In genomic region chr7:159048656-159049055, GRCh38 we compare ENCODE assay signal across 15 cellular contexts.
DNase-seq lines count a peak whose midpoint lies in the region; ATAC-seq and TF ChIP-seq lines count a peak whose summit lies in the region.
"Had no signal": no experiment of that assay in that cellular context is flagged by ENCODE, and none has a peak within 500 bp of the region (broad histone marks: within the 10 kb centered on the region; RNA-seq: fewer than 3 reads in every experiment).

No MANE protein-coding gene starts in this region.

- H3K4me1 Mint-ChIP-seq in activated CD8-positive, alpha-beta memory T cell treated with anti-CD3 and anti-CD28 coated beads, Interleukin-2, amount 10 ng/mL, durations not matched to agents 7 days and 5 days, result peaks cover 15% of the 10 kb centered on the region
- peaks cover 6% of the 10 kb centered on the region for H3K4me1 Mint-ChIP-seq in CD8-positive, alpha-beta T cell (ENCODE audit: low read depth)
- H3K4me1 Mint-ChIP-seq: B cell; CD14-positive monocyte; CD8-positive, alpha-beta memory T cell had no signal

- no peak overlapping the region for H3K4me3 Mint-ChIP-seq in activated CD8-positive, alpha-beta memory T cell treated with anti-CD3 and anti-CD28 coated beads, Interleukin-2, amount 10 ng/mL, durations not matched to agents 7 days and 5 days
- H3K4me3 Mint-ChIP-seq in CD8-positive, alpha-beta T cell, result no peak overlapping the region
- H3K4me3 Mint-ChIP-seq: B cell; CD14-positive monocyte; CD8-positive, alpha-beta memory T cell had no signal

- POLR2A ChIA-PET in CD8-positive, alpha-beta T cell (lab: Charles Lee), result no interaction called here

- H3K9me3 ChIP-seq in colonic mucosa, result no peaks in the 10 kb centered on the region
- H3K9me3 ChIP-seq in spleen, result peaks cover 0 to 20% (median 5%) of the 10 kb centered on the region in 8 donors
- no peaks in the 10 kb centered on the region for H3K9me3 ChIP-seq in CD8-positive, alpha-beta T cell (ENCODE audit: low read length)
- H3K9me3 ChIP-seq: Caco-2 had no signal

- peak overlapping the region; percentile 85 for H3K4me2 ChIP-seq in KMS-11

- CTCF ChIA-PET in activated CD8-positive, alpha-beta memory T cell treated with anti-CD3 and anti-CD28 coated beads, Interleukin-2, amount 10 ng/mL, durations not matched to agents 7 days and 5 days (lab: Charles Lee), result no interaction called here
- CTCF ChIA-PET in CD8-positive, alpha-beta T cell (lab: Charles Lee), result no interaction called here

- peaks cover 72% of the 10 kb centered on the region for H3K4me1 ChIP-seq in KMS-11 (ENCODE audit: low read depth, poor library complexity, severe bottlenecking)
- H3K4me1 ChIP-seq in colonic mucosa, result no peaks in the 10 kb centered on the region
- H3K4me1 ChIP-seq in spleen, result no peaks in the 10 kb centered on the region
- H3K4me1 ChIP-seq in CD8-positive, alpha-beta T cell (ENCODE audit: insufficient read depth, low read length), result no peaks in the 10 kb centered on the region
- H3K4me1 ChIP-seq: Caco-2 had no signal

- no peaks in the 10 kb centered on the region for H3K9me3 Mint-ChIP-seq in activated CD8-positive, alpha-beta memory T cell treated with anti-CD3 and anti-CD28 coated beads, Interleukin-2, amount 10 ng/mL, durations not matched to agents 7 days and 5 days (ENCODE audit: low read depth)
- peaks cover 3% of the 10 kb centered on the region for H3K9me3 Mint-ChIP-seq in CD8-positive, alpha-beta T cell

- H3K4me3 ChIP-seq in KMS-11 (IDR thresholded peaks at IDR 0.05; ENCODE audit: insufficient read depth, low read depth, low read length) (no peak overlapping the region), colonic mucosa (no peak overlapping the region), spleen (no peak overlapping the region)
- no peak overlapping the region for H3K4me3 ChIP-seq in CD8-positive, alpha-beta T cell (ENCODE audit: low read depth, low read length)

- no peak for ATAC-seq in activated CD8-positive, alpha-beta memory T cell treated with anti-CD3 and anti-CD28 coated beads, Interleukin-2, amount 10 ng/mL, durations not matched to agents 7 days and 5 days
- no peak for ATAC-seq in CD8-positive, alpha-beta T cell
- ATAC-seq in HG03196 (IDR thresholded peaks at IDR 0.05; ENCODE audit: unreplicated experiment), result no peak
- ATAC-seq: HCT116 had no signal

- TF ChIP-seq CTCF in KMS-11 (conservative IDR thresholded peaks at IDR 0.05; ENCODE audit: low read depth, low read length) (no peak), colonic mucosa (IDR thresholded peaks at IDR 0.05) (no peak), spleen (IDR thresholded peaks at IDR 0.05 in 8 of 11, conservative IDR thresholded peaks at IDR 0.05 in 3 of 11) (no peak)
- TF ChIP-seq CTCF in CD8-positive, alpha-beta T cell (IDR thresholded peaks at IDR 0.05), result no peak

- no peak for TF ChIP-seq POLR2A in spleen (IDR thresholded peaks at IDR 0.05)

- H3K27me3 ChIP-seq in KMS-11 (ENCODE audit: insufficient read depth, low read depth) (no peaks in the 10 kb centered on the region), colonic mucosa (no peaks in the 10 kb centered on the region), spleen (replicated peaks in 1 of 7) (no peaks in the 10 kb centered on the region)
- H3K27me3 ChIP-seq in CD8-positive, alpha-beta T cell (ENCODE audit: insufficient read depth, low read length), result no peaks in the 10 kb centered on the region

- WGBS in spleen, 5 donors, result 76 to 83% (median 78%) methylated on average over 2 of the region's 2 CpGs

- peak overlapping the region; percentile 64; the same call in 1 of the 2 replicates for H3K9ac ChIP-seq in KMS-11
- no peak overlapping the region for H3K9ac ChIP-seq in colonic mucosa (ENCODE audit: low read depth in 2 of 2, low read length in 2 of 2)

- peak overlapping the region; percentile 70; the same call in 1 of the 2 replicates for H2AFZ ChIP-seq in KMS-11 (ENCODE audit: low read depth)

- intact Hi-C loops in colonic mucosa (cut with DNase I) (no loop called here), spleen (cut with DNase I; ENCODE audit: low total_unique reads) (no loop called here)
- intact Hi-C loops in CD8-positive, alpha-beta T cell (cut with DNase I, micrococcal nuclease), result no loop called here

- H3K36me3 Mint-ChIP-seq in activated CD8-positive, alpha-beta memory T cell treated with anti-CD3 and anti-CD28 coated beads, Interleukin-2, amount 10 ng/mL, durations not matched to agents 7 days and 5 days, result peaks cover 3% of the 10 kb centered on the region
- H3K36me3 Mint-ChIP-seq in CD8-positive, alpha-beta T cell, result no peaks in the 10 kb centered on the region
- H3K36me3 Mint-ChIP-seq: CD14-positive monocyte had no signal

- H3K36me3 ChIP-seq in KMS-11 (ENCODE audit: insufficient read depth) (no peaks in the 10 kb centered on the region), colonic mucosa (no peaks in the 10 kb centered on the region), spleen (no peaks in the 10 kb centered on the region)
- no peaks in the 10 kb centered on the region for H3K36me3 ChIP-seq in CD8-positive, alpha-beta T cell (ENCODE audit: insufficient read depth, low read length)

- H3K27me3 Mint-ChIP-seq in activated CD8-positive, alpha-beta memory T cell treated with anti-CD3 and anti-CD28 coated beads, Interleukin-2, amount 10 ng/mL, durations not matched to agents 7 days and 5 days, result peaks cover 45% of the 10 kb centered on the region
- H3K27me3 Mint-ChIP-seq in CD8-positive, alpha-beta T cell (ENCODE audit: low read depth), result peaks cover 3% of the 10 kb centered on the region
- H3K27me3 Mint-ChIP-seq: B cell had no signal

- no peaks in the 10 kb centered on the region for H3K79me2 ChIP-seq in KMS-11 (ENCODE audit: insufficient read depth, low read depth)

- H4K20me1 ChIP-seq in KMS-11 (ENCODE audit: insufficient read depth), result no peaks in the 10 kb centered on the region

- peak; percentile 22 for DNase-seq in activated CD8-positive, alpha-beta memory T cell treated with anti-CD3 and anti-CD28 coated beads, Interleukin-2, amount 10 ng/mL, durations not matched to agents 7 days and 5 days
- no peak for DNase-seq in activated CD8-positive, alpha-beta memory T cell treated with anti-CD3 and anti-CD28 coated beads, Interleukin-2, amount 50 U/mL, for 48 hours
- DNase-seq in colonic mucosa, result peak; percentile 5
- peak; percentile 10 for DNase-seq in spleen
- no peak for DNase-seq in NCI-H1436 treated with DMSO at 0.1 percent for 48 hours (lab: John Stamatoyannopoulos, UW)
- DNase-seq in CD8-positive, alpha-beta T cell, result no peak
- DNase-seq: Caco-2; CD8-positive, alpha-beta memory T cell; GF-D8; IMR-90 had no signal

- H3K27ac ChIP-seq in KMS-11 (peak overlapping the region; percentile 89), colonic mucosa (no peak overlapping the region), spleen (no peak overlapping the region)
- H3K27ac ChIP-seq in CD8-positive, alpha-beta T cell (ENCODE audit: low read depth, low read length), result no peak overlapping the region

- H3K27ac Mint-ChIP-seq in activated CD8-positive, alpha-beta memory T cell treated with anti-CD3 and anti-CD28 coated beads, Interleukin-2, amount 10 ng/mL, durations not matched to agents 7 days and 5 days, result no peak overlapping the region
- H3K27ac Mint-ChIP-seq in CD8-positive, alpha-beta T cell, result no peak overlapping the region
- H3K27ac Mint-ChIP-seq: B cell; CD14-positive monocyte; CD8-positive, alpha-beta memory T cell had no signal

Comparison
In these comparisons a context has a peak if more than half of its experiments do, and no peak if none do; other contexts are left out.
1. DNase-seq: peak in activated CD8-positive, alpha-beta memory T cell treated with anti-CD3 and anti-CD28 coated beads, Interleukin-2, amount 10 ng/mL, durations not matched to agents 7 days and 5 days (single experiment), colonic mucosa (single experiment) and spleen (single experiment); none in activated CD8-positive, alpha-beta memory T cell treated with anti-CD3 and anti-CD28 coated beads, Interleukin-2, amount 50 U/mL, for 48 hours (single experiment), NCI-H1436 treated with DMSO at 0.1 percent for 48 hours (single experiment) and CD8-positive, alpha-beta T cell (0 of 7).